ENCODE assay signal across 8 cellular contexts in the genomic region with DNA sequence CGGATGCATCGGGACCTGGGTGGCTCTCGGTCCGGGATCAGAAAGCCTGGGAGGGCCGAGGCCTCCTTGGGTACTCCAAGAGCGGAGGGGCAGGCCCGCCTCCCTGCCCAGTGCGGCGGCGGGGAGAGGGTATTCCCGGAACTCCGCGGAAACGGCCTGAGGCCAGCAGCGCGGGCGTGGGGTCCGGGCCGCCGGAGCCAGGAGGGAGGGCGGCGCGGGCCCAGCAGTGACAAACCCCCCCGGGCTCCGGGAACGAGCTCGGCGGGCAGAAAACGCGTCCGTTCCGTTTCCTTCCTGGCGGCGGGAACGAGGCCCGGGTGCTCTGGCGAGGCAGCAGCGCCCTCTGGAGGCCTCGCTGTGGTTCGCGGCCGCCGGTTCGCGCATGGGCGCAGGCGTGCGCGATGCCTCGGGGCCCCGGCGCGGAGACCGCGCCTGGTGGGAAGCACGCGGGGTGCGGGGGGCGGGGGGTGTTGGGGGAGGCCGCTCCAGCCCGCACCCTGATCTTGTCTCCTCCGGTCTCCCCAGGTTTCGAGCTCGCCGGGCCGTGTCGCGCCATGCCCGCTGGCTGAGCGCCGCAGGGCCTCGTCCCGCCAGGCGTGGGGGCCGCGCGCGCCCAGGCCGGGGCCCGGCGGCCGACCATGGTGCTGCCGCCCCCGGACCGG. TPM values are rescaled to one million over a fixed set of nuclear protein-coding genes. Genes with fewer than 3 reads are reported as not detected.
A peak's percentile ranks its signal among the peaks of the same experiment; 100 is the strongest.
DNase-seq lines count a peak whose midpoint lies in the region; ATAC-seq lines count a peak whose summit lies in the region.

No MANE protein-coding gene starts in this region.

- peak overlapping the region in 3 of 4 donors; percentile 83 to 92 (median 83) for H3K4me3 Mint-ChIP-seq in IgD-negative memory B cell

- H3K9me3 Mint-ChIP-seq in IgD-negative memory B cell = peaks cover 0 to 1% (median 0%) of the 10 kb centered on the region in 3 donors

- peak; percentile 71 for DNase-seq in EH (ENCODE audit: low read depth)
- DNase-seq in SHP77 treated with DMSO at 0.1 percent for 48 hours (lab: John Stamatoyannopoulos, UW) = peak; percentile 18
- peak; percentile 84 for DNase-seq in activated naive CD4-positive, alpha-beta T cell treated with Interleukin-2 at 50 U/mL for 16 hours
- DNase-seq in germinal center (ENCODE audit: low spot score) = peak; percentile 91
- DNase-seq in occipital lobe (lab: John Stamatoyannopoulos, UW) = peak; percentile 62

- H3K27ac Mint-ChIP-seq in IgD-negative memory B cell = peak overlapping the region in 1 of 3 donors; percentile 83

- H3K9ac ChIP-seq in subcutaneous abdominal adipose tissue (ENCODE audit: low read length in 5 of 5) = peak overlapping the region in 4 of 5 donors; percentile 51 to 69 (median 56)

- peaks cover 0 to 37% (median 31%) of the 10 kb centered on the region in 5 donors for H3K4me1 ChIP-seq in subcutaneous abdominal adipose tissue (ENCODE audit: control insufficient read depth in 5 of 5, insufficient read depth in 5 of 5, low read length in 5 of 5)

- peaks cover 19 to 27% (median 23%) of the 10 kb centered on the region in 3 donors for H3K4me1 Mint-ChIP-seq in IgD-negative memory B cell

- peaks cover 1% of the 10 kb centered on the region for H3K36me3 Mint-ChIP-seq in IgD-negative memory B cell

- no peaks in the 10 kb centered on the region for H3K9me3 ChIP-seq in subcutaneous abdominal adipose tissue (ENCODE audit: control insufficient read depth in 5 of 5, low read length in 5 of 5)

- H3K27me3 Mint-ChIP-seq in IgD-negative memory B cell = peaks cover 14% of the 10 kb centered on the region

- H3K36me3 ChIP-seq in subcutaneous abdominal adipose tissue (ENCODE audit: control insufficient read depth in 5 of 5, insufficient read depth in 5 of 5, low read length in 5 of 5) = no peaks in the 10 kb centered on the region

- H3K27me3 ChIP-seq in subcutaneous abdominal adipose tissue (ENCODE audit: control insufficient read depth in 5 of 5, insufficient read depth in 4 of 5, low read length in 5 of 5) = peaks cover 11 to 32% (median 21%) of the 10 kb centered on the region in 5 donors

- no peak for ATAC-seq in GM18511 (IDR thresholded peaks at IDR 0.05; ENCODE audit: unreplicated experiment)

- H3K27ac ChIP-seq in subcutaneous abdominal adipose tissue (ENCODE audit: low read depth, low read length) = no peak overlapping the region

- peak overlapping the region in 4 of 5 donors; percentile 53 to 64 (median 62) for H3K4me3 ChIP-seq in subcutaneous abdominal adipose tissue (ENCODE audit: low read depth in 1 of 5, low read length in 5 of 5)

RNA-seq across cellular contexts. Expression of a gene that starts 1.9 kb away (rescaled TPM):
- 5.5 TPM for polyA plus RNA-seq in IgD-negative memory B cell
- total RNA-seq in occipital lobe = 23.1 TPM

RNA-seq across cellular contexts. Expression of a gene that starts 37.3 kb away (rescaled TPM):
- 11.8 TPM for polyA plus RNA-seq in IgD-negative memory B cell
- 5.6 TPM for total RNA-seq in occipital lobe

RNA-seq across cellular contexts. Expression of a gene that starts 41.6 kb away (rescaled TPM):
- polyA plus RNA-seq in IgD-negative memory B cell = 1,925 TPM
- 0.94 TPM for total RNA-seq in occipital lobe

RNA-seq across cellular contexts. Expression of a gene that starts 53.7 kb away (rescaled TPM):
- 70.8 TPM for polyA plus RNA-seq in IgD-negative memory B cell
- 70.2 TPM for total RNA-seq in occipital lobe

Comparison
In these comparisons a context has a peak if more than half of its experiments do, and no peak if none do; other contexts are left out.
1. DNase-seq: peak in every context shown above with its lines; median percentile 91 in germinal center; 84 in activated naive CD4-positive, alpha-beta T cell treated with Interleukin-2 at 50 U/mL for 16 hours; 71 in EH; 62 in occipital lobe; 18 in SHP77 treated with DMSO at 0.1 percent for 48 hours.